22 cellular contexts compared by ENCODE assay signal in genomic region chr18:63051928-63052327, GRCh38.
A peak's percentile ranks its signal among the peaks of the same experiment; 100 is the strongest.
DNase-seq lines count a peak whose midpoint lies in the region; ATAC-seq and TF ChIP-seq lines count a peak whose summit lies in the region.
"Had no signal": no experiment of that assay in that cellular context is flagged by ENCODE, and none has a peak within 500 bp of the region (broad histone marks: within the 10 kb centered on the region; RNA-seq: fewer than 3 reads in every experiment).

No MANE protein-coding gene starts in this region.

- H3K4me2 ChIP-seq in trophoblast cell (ENCODE audit: low read length), result no peak overlapping the region

- H3K79me1 ChIP-seq in trophoblast cell (ENCODE audit: low read length), result no peaks in the 10 kb centered on the region

- no peak overlapping the region for H3K4ac ChIP-seq in trophoblast cell (ENCODE audit: low read depth, low read length)

- no CpG with 5 or more reads among the region's 3 CpGs for WGBS in trophoblast cell (ENCODE audit: extremely low coverage, insufficient coverage, insufficient read length)

- CTCF ChIA-PET in HEK293T (lab: Yijun Ruan, JAX), result interaction anchor here (0.7 kb wide), 1 partner anchor 643 kb away, joined by 6 read pairs; no protein-coding TSS in a partner anchor

- H3K4me1 ChIP-seq in trophoblast cell (ENCODE audit: control insufficient read depth in 1 of 2, insufficient read depth in 2 of 2, low read length in 2 of 2), result no peaks in the 10 kb centered on the region
- H3K4me1 ChIP-seq: BE2C had no signal

- H3K9ac ChIP-seq in trophoblast cell (ENCODE audit: low read length), result no peak overlapping the region

- no peak overlapping the region for H3K23ac ChIP-seq in trophoblast cell (ENCODE audit: low read length)

- H3K14ac ChIP-seq in trophoblast cell (ENCODE audit: low read length), result no peak overlapping the region

- no peak overlapping the region for H2BK120ac ChIP-seq in trophoblast cell (ENCODE audit: insufficient read depth, low read length, poor library complexity)

- DNase-seq in NCI-H2029 (lab: John Stamatoyannopoulos, UW) (peak; percentile 29), NCI-H2029 treated with DMSO at 0.1 percent for 48 hours (lab: John Stamatoyannopoulos, UW) (no peak), DMS53 treated with DMSO at 0.1 percent for 48 hours (lab: John Stamatoyannopoulos, UW; ENCODE audit: unreplicated experiment) (peak; percentile 94), NCI-H510A treated with DMSO at 0.1 percent for 48 hours (lab: John Stamatoyannopoulos, UW) (peak; percentile 83), epithelial cell of esophagus (ENCODE audit: low read depth) (peak; percentile 19), trophoblast cell (no peak), HEK293T (ENCODE audit: extremely low spot score) (no peak)
- DNase-seq: BE2C; Calu3; CD4-positive, alpha-beta memory T cell; DND-41; HFFc6; KG1; NCI-H1092; NCI-H1436 treated with DMSO at 0.1 percent for 48 hours; NCI-H2081 treated with DMSO at 0.1 percent for 48 hours; NCI-H345; RPMI8226; SHP77 treated with DMSO at 0.1 percent for 48 hours; T-helper 1 cell had no signal

- no peak overlapping the region for H4K91ac ChIP-seq in trophoblast cell (ENCODE audit: low read depth, low read length)

- H2BK12ac ChIP-seq in trophoblast cell (ENCODE audit: low read length), result no peak overlapping the region

- H3K27ac ChIP-seq in trophoblast cell (ENCODE audit: low read depth, low read length), result no peak overlapping the region

- H3K27me3 ChIP-seq in trophoblast cell (ENCODE audit: insufficient read depth, low read length), result no peaks in the 10 kb centered on the region
- H3K27me3 ChIP-seq: BE2C had no signal

- no peak overlapping the region for H4K8ac ChIP-seq in trophoblast cell (ENCODE audit: low read depth, low read length)

- H2AK5ac ChIP-seq in trophoblast cell (ENCODE audit: low read length), result no peak overlapping the region

- TF ChIP-seq CTCF in epithelial cell of esophagus (IDR thresholded peaks at IDR 0.05; ENCODE audit: insufficient read depth, low read depth, low read length, missing control alignments), result no peak

- POLR2A ChIA-PET in HEK293T (lab: Yijun Ruan, JAX), result no interaction called here

- H2BK5ac ChIP-seq in trophoblast cell (ENCODE audit: low read depth, low read length, poor library complexity), result no peak overlapping the region

- H3K4me3 ChIP-seq in epithelial cell of esophagus (ENCODE audit: low read length) (no peak overlapping the region), trophoblast cell (ENCODE audit: low read depth, low read length) (no peak overlapping the region)

- H2AFZ ChIP-seq in trophoblast cell (ENCODE audit: insufficient read depth, low read length, poor library complexity), result no peak overlapping the region

- no peak overlapping the region for H3K18ac ChIP-seq in trophoblast cell (ENCODE audit: low read length)

- no peaks in the 10 kb centered on the region for H3K79me2 ChIP-seq in trophoblast cell (ENCODE audit: control insufficient read depth, insufficient read depth, low read length, poor library complexity)

- H4K12ac ChIP-seq in trophoblast cell (ENCODE audit: low read depth, low read length), result no peak overlapping the region

- no peak for ATAC-seq in activated CD4-positive, CD25-positive, alpha-beta regulatory T cell treated with anti-CD3 and anti-CD28 coated beads, Interleukin-2, amount 50 U/mL, for 24 hours
- ATAC-seq: SK-N-SH treated with all-trans-retinoic acid at 6 μM for 48 hours had no signal

- no peaks in the 10 kb centered on the region for H3K9me3 ChIP-seq in trophoblast cell (ENCODE audit: insufficient read depth, low read depth, low read length)
- H3K9me3 ChIP-seq: BE2C had no signal

- H3K36me3 ChIP-seq in trophoblast cell (ENCODE audit: control insufficient read depth in 1 of 2, insufficient read depth in 2 of 2, low read length in 2 of 2), result no peaks in the 10 kb centered on the region
- H3K36me3 ChIP-seq: BE2C had no signal

TF ChIP-seq in HEK293T, 16 proteins besides CTCF, POLR2A, EP300 and RAD21:
- no peak for TF ChIP-seq LEF1 (IDR thresholded peaks at IDR 0.05; ENCODE audit: borderline replicate concordance)
- TF ChIP-seq SUZ12 (IDR thresholded peaks at IDR 0.05), result no peak
- TF ChIP-seq ZNF384 (IDR thresholded peaks at IDR 0.05), result no peak
- TF ChIP-seq FOXM1 (IDR thresholded peaks at IDR 0.05; ENCODE audit: borderline replicate concordance), result no peak
- TF ChIP-seq FOXA1 (IDR thresholded peaks at IDR 0.05), result no peak
- TF ChIP-seq TARDBP (IDR thresholded peaks at IDR 0.05), result no peak
- TF ChIP-seq HDGF (IDR thresholded peaks at IDR 0.05; ENCODE audit: borderline replicate concordance), result no peak
- no peak for TF ChIP-seq NFRKB (IDR thresholded peaks at IDR 0.05)
- no peak for TF ChIP-seq ARNT (IDR thresholded peaks at IDR 0.05)
- TF ChIP-seq SP1 (IDR thresholded peaks at IDR 0.05), result no peak
- no peak for TF ChIP-seq PKNOX1 (IDR thresholded peaks at IDR 0.05)
- TF ChIP-seq CTBP1 (IDR thresholded peaks at IDR 0.05; ENCODE audit: borderline replicate concordance), result no peak
- TF ChIP-seq L3MBTL2 (conservative IDR thresholded peaks at IDR 0.05), result no peak
- TF ChIP-seq FOXK2 (IDR thresholded peaks at IDR 0.05), result no peak
TF ChIP-seq in HEK293T: peak in this region for 0.

Comparison
In these comparisons a context has a peak if more than half of its experiments do, and no peak if none do; other contexts are left out.
1. DNase-seq: peak in NCI-H2029 (single experiment), DMS53 treated with DMSO at 0.1 percent for 48 hours (single experiment), NCI-H510A treated with DMSO at 0.1 percent for 48 hours (single experiment) and epithelial cell of esophagus (single experiment); none in NCI-H2029 treated with DMSO at 0.1 percent for 48 hours (single experiment), trophoblast cell (0 of 2) and HEK293T (single experiment).